ENCODE assay signal across 22 cellular contexts in genomic region chr1:243745361-243745760, GRCh38.
DNase-seq lines count a peak whose midpoint lies in the region; ATAC-seq, FAIRE-seq and TF ChIP-seq lines count a peak whose summit lies in the region.
"Had no signal": no experiment of that assay in that cellular context is flagged by ENCODE, and none has a peak within 500 bp of the region (broad histone marks: within the 10 kb centered on the region; RNA-seq: fewer than 3 reads in every experiment).

No MANE protein-coding gene starts in this region.

- H3K56ac ChIP-seq in H9 (ENCODE audit: insufficient read length, low read depth, low read length), result no peak overlapping the region

- intact Hi-C loops in PC-3 (cut with micrococcal nuclease) (loop anchor here (5.0 kb wide), 1 partner anchor 323 kb away; no protein-coding TSS in a partner anchor), endothelial cell of umbilical vein (cut with micrococcal nuclease) (loop anchor here (5.0 to 10.0 kb wide), 3 partner anchors 102 to 302 kb away; no protein-coding TSS in a partner anchor)

- H2BK120ac ChIP-seq in H9 (ENCODE audit: low read depth, low read length, poor library complexity, severe bottlenecking), result no peak overlapping the region

- H3K27me3 ChIP-seq in H9 (ENCODE audit: insufficient read depth, low read length), result no peaks in the 10 kb centered on the region
- no peaks in the 10 kb centered on the region for H3K27me3 ChIP-seq in PC-3 (ENCODE audit: low read length)
- H3K27me3 ChIP-seq in endothelial cell of umbilical vein (ENCODE audit: control insufficient read depth in 2 of 2, insufficient read depth in 2 of 2, low read length in 2 of 2), result no peaks in the 10 kb centered on the region
- H3K27me3 ChIP-seq: ascending aorta, ovary had no signal

- no peak overlapping the region for H2BK5ac ChIP-seq in H9 (ENCODE audit: insufficient read length, low read length)

- H3K4me1 Mint-ChIP-seq in H9, result peaks cover 40 to 57% of the 10 kb centered on the region in 2 experiments

- no peak for TF ChIP-seq POLR2A in endothelial cell of umbilical vein (IDR thresholded peaks at IDR 0.05; ENCODE audit: low read depth, low read length)

- H3K18ac ChIP-seq in H9 (ENCODE audit: insufficient read length, low read depth, low read length), result no peak overlapping the region

- no peaks in the 10 kb centered on the region for H3K79me2 ChIP-seq in H9 (ENCODE audit: insufficient read depth, low read length)
- H3K79me2 ChIP-seq in PC-3 (ENCODE audit: low read length), result no peaks in the 10 kb centered on the region
- H3K79me2 ChIP-seq in endothelial cell of umbilical vein (ENCODE audit: control insufficient read depth, insufficient read depth, low read length), result peaks cover 24% of the 10 kb centered on the region

- H2AK5ac ChIP-seq in H9 (ENCODE audit: insufficient read length, low read length), result no peak overlapping the region

- no peak overlapping the region for H3T11ph ChIP-seq in H9 (ENCODE audit: low read length)

- POLR2A ChIA-PET in PC-3 (lab: Charles Lee; ENCODE audit: unreplicated experiment) (no interaction called here), endothelial cell of umbilical vein (lab: Charles Lee) (no interaction called here)

- H2BK12ac ChIP-seq in H9 (ENCODE audit: insufficient read length, low read depth, low read length), result no peak overlapping the region

- H3K9me3 Mint-ChIP-seq in H9, result peaks cover 5 to 7% of the 10 kb centered on the region in 2 experiments
- H3K9me3 Mint-ChIP-seq: immature natural killer cell, naive B cell had no signal

- H3K4me3 ChIP-seq in PC-3 (ENCODE audit: low read length) (no peak overlapping the region), endothelial cell of umbilical vein (replicated peaks in 1 of 3; ENCODE audit: insufficient read depth in 1 of 3, low read depth in 1 of 3, low read length in 3 of 3) (no peak overlapping the region)
- H3K4me3 ChIP-seq: ascending aorta, lower lobe of right lung, ovary had no signal

- no peaks in the 10 kb centered on the region for H3K9me2 ChIP-seq in PC-3 (replicated peaks; ENCODE audit: low read length)

- DNase-seq in H9 (no peak), PC-3 (peak; percentile 33), endothelial cell of umbilical vein (ENCODE audit: low read depth, low spot score) (no peak), renal cortical epithelial cell (ENCODE audit: low read depth) (peak; percentile 25), superior temporal gyrus (ENCODE audit: extremely low spot score) (no peak), D341Med (ENCODE audit: low spot score) (no peak)
- DNase-seq: activated CD4-positive, alpha-beta T cell treated with anti-CD3 and anti-CD28 coated beads, Interleukin-2, amount 50 U/mL, for 48 hours; activated naive CD4-positive, alpha-beta T cell treated with Interleukin-2 at 50 U/mL for 16 hours; activated T-cell treated with anti-CD3 and anti-CD28 coated beads for 4 hours; glutamatergic neuron; immature natural killer cell; lower lobe of right lung; naive B cell; NCI-H1930; NCI-H446; NK-92 treated with Interleukin-12 subunit alpha and Interleukin-12 subunit beta, amount 100 ng/mL, for 24 hours; ovary; stimulated activated CD4-positive, alpha-beta T cell treated with anti-CD3 and anti-CD28 coated beads, Interleukin-4, amount 100 ng/mL, for 1 hour had no signal

- no peak overlapping the region for H4K91ac ChIP-seq in H9 (ENCODE audit: insufficient read length, low read depth, low read length)

- H3K9ac ChIP-seq in H9 (ENCODE audit: extremely low read depth, insufficient read length, low read length) (no peak overlapping the region), PC-3 (ENCODE audit: low read length) (no peak overlapping the region), endothelial cell of umbilical vein (replicated peaks; ENCODE audit: extremely low read depth, insufficient read depth, low read length) (no peak overlapping the region)

- H3K9me3 ChIP-seq in H9 (ENCODE audit: control insufficient read depth, low read depth, low read length), result no peaks in the 10 kb centered on the region
- no peaks in the 10 kb centered on the region for H3K9me3 ChIP-seq in PC-3 (ENCODE audit: low read length)
- no peaks in the 10 kb centered on the region for H3K9me3 ChIP-seq in endothelial cell of umbilical vein (replicated peaks; ENCODE audit: control insufficient read depth, insufficient read depth, low read length)
- H3K9me3 ChIP-seq: ascending aorta, lower lobe of right lung, ovary had no signal

- H3K27ac Mint-ChIP-seq in H9, result peak overlapping the region in 2 of 3 experiments; percentile 14 to 68; a peak in 3 of 7 replicates
- H3K27ac Mint-ChIP-seq: immature natural killer cell, naive B cell had no signal

- H2BK20ac ChIP-seq in H9 (ENCODE audit: low read depth, low read length, poor library complexity, severe bottlenecking), result no peak overlapping the region

- TF ChIP-seq CTCF in H9 (conservative IDR thresholded peaks at IDR 0.05) (no peak), PC-3 (conservative IDR thresholded peaks at IDR 0.05; ENCODE audit: low read depth, low read length) (no peak), endothelial cell of umbilical vein (IDR thresholded peaks at IDR 0.05; ENCODE audit: extremely low read depth in 1 of 2, insufficient read depth in 1 of 2, low read depth in 1 of 2, low read length in 2 of 2) (no peak)

- CTCF ChIA-PET in PC-3 (lab: Charles Lee), result no interaction called here
- CTCF ChIA-PET in endothelial cell of umbilical vein (lab: Charles Lee), result interaction anchor here (0.6 to 1.3 kb wide), 4 partner anchors 9 to 402 kb away, joined by 3 to 4 read pairs (median 4); no protein-coding TSS in a partner anchor

- no peak overlapping the region for H4K5ac ChIP-seq in H9 (ENCODE audit: insufficient read length, low read depth, low read length)

- no peaks in the 10 kb centered on the region for H3F3A ChIP-seq in PC-3 (ENCODE audit: low read length, unreplicated experiment)

- no peak for FAIRE-seq in endothelial cell of umbilical vein (lab: Jason Lieb, UNC)
- FAIRE-seq: colon had no signal

- peaks cover 7 to 20% (median 15%) of the 10 kb centered on the region in 3 experiments for H3K36me3 Mint-ChIP-seq in H9 (ENCODE audit: insufficient read depth in 1 of 3, low read depth in 3 of 3)

- H3K79me1 ChIP-seq in H9 (ENCODE audit: insufficient read depth, low read depth, low read length, poor library complexity, severe bottlenecking), result no peaks in the 10 kb centered on the region

- no peaks in the 10 kb centered on the region for H3K27me3 Mint-ChIP-seq in H9 (ENCODE audit: low read depth)
- H3K27me3 Mint-ChIP-seq: naive B cell had no signal

- H3K4me1 ChIP-seq in H9 (ENCODE audit: insufficient read depth, low read length), result peaks cover 2% of the 10 kb centered on the region; the same call in 1 of the 2 replicates
- H3K4me1 ChIP-seq in PC-3 (ENCODE audit: insufficient read depth, low read length), result peaks cover 5% of the 10 kb centered on the region
- peaks cover 7% of the 10 kb centered on the region for H3K4me1 ChIP-seq in endothelial cell of umbilical vein (ENCODE audit: control insufficient read depth, extremely low read depth, insufficient read depth, low read length)

- H2BK15ac ChIP-seq in H9 (ENCODE audit: low read depth, low read length), result no peak overlapping the region

- BruUV-seq in PC-3 (replicated peaks; lab: Mats Ljungman, UMichigan), result no TSS peak
- BruUV-seq in endothelial cell of umbilical vein (replicated peaks; lab: Mats Ljungman, UMichigan), result no TSS peak

- H3K14ac ChIP-seq in H9 (ENCODE audit: insufficient read depth, low read length), result no peak overlapping the region

- H4K8ac ChIP-seq in H9 (replicated peaks; ENCODE audit: insufficient read length, low read depth, low read length), result no peak overlapping the region

- H3K4ac ChIP-seq in H9 (ENCODE audit: low read depth, low read length), result no peak overlapping the region

- no peaks in the 10 kb centered on the region for H3K9me1 ChIP-seq in endothelial cell of umbilical vein (replicated peaks; ENCODE audit: control insufficient read depth, extremely low read depth, insufficient read depth, low read length)

- no CpG with 5 or more reads among the region's 4 CpGs for WGBS in H9 (ENCODE audit: extremely low coverage, insufficient read length, low lambda C conversion rate)

- H3K36me3 ChIP-seq in PC-3 (ENCODE audit: low read depth, low read length) (no peaks in the 10 kb centered on the region), endothelial cell of umbilical vein (ENCODE audit: control insufficient read depth in 2 of 2, extremely low read depth in 1 of 2, insufficient read depth in 2 of 2, low read length in 2 of 2) (no peaks in the 10 kb centered on the region)
- H3K36me3 ChIP-seq: ascending aorta, lower lobe of right lung, ovary had no signal

- ATAC-seq in PC-3 (no peak), GM18517 (IDR thresholded peaks at IDR 0.05; ENCODE audit: unreplicated experiment) (no peak)
- ATAC-seq: lower lobe of right lung had no signal

- H3K23me2 ChIP-seq in H9 (ENCODE audit: insufficient read length, low read depth, low read length, poor library complexity, severe bottlenecking), result no peaks in the 10 kb centered on the region

- H3K4me2 ChIP-seq in H9 (ENCODE audit: insufficient read depth, insufficient read length, low read length), result no peak overlapping the region
- H3K4me2 ChIP-seq in PC-3 (ENCODE audit: low read length), result no peak overlapping the region
- no peak overlapping the region for H3K4me2 ChIP-seq in endothelial cell of umbilical vein (ENCODE audit: insufficient read depth, low read length)

- H3K23ac ChIP-seq in H9 (ENCODE audit: insufficient read length, low read depth, low read length), result no peak overlapping the region

- H3K4me3 Mint-ChIP-seq in H9, result no peak overlapping the region
- H3K4me3 Mint-ChIP-seq: immature natural killer cell, naive B cell had no signal

- no peak overlapping the region for H3K27ac ChIP-seq in H9 (ENCODE audit: insufficient read length, low read depth, low read length)
- no peak overlapping the region for H3K27ac ChIP-seq in PC-3 (ENCODE audit: low read length)
- H3K27ac ChIP-seq in endothelial cell of umbilical vein (ENCODE audit: insufficient read depth, low read depth, low read length), result no peak overlapping the region
- H3K27ac ChIP-seq: ascending aorta, lower lobe of right lung, ovary, RWPE1 had no signal

- no peaks in the 10 kb centered on the region for H4K20me1 ChIP-seq in H9 (ENCODE audit: control insufficient read depth, insufficient read depth, insufficient read length)
- H4K20me1 ChIP-seq in PC-3 (ENCODE audit: low read length), result no peaks in the 10 kb centered on the region
- H4K20me1 ChIP-seq in endothelial cell of umbilical vein (replicated peaks; ENCODE audit: control insufficient read depth, extremely low read depth, insufficient read depth, low read length), result no peaks in the 10 kb centered on the region

- no peak overlapping the region for H2AFZ ChIP-seq in H9 (ENCODE audit: low read length)
- H2AFZ ChIP-seq in PC-3 (ENCODE audit: low read length), result no peak overlapping the region
- no peak overlapping the region for H2AFZ ChIP-seq in endothelial cell of umbilical vein (ENCODE audit: low read depth, low read length)

- dilution Hi-C loops in endothelial cell of umbilical vein (cut with MboI; ENCODE audit: extremely low pct_ligation_motif_present, low sequenced_read_pairs), result no loop called here

TF ChIP-seq in endothelial cell of umbilical vein, 7 proteins besides CTCF, POLR2A, EP300 and RAD21:
- no peak for TF ChIP-seq FOS (IDR thresholded peaks at IDR 0.05; ENCODE audit: borderline replicate concordance, insufficient read depth, low read length)
- TF ChIP-seq JUN (IDR thresholded peaks at IDR 0.05; ENCODE audit: borderline replicate concordance, insufficient read depth, insufficient read length, low read depth), result peak; percentile 3
TF ChIP-seq in endothelial cell of umbilical vein: peak in this region for 1.

Comparison
In these comparisons a context has a peak if more than half of its experiments do, and no peak if none do; other contexts are left out.
1. DNase-seq: peak in PC-3 (single experiment) and renal cortical epithelial cell (single experiment); none in H9 (single experiment), endothelial cell of umbilical vein (single experiment), superior temporal gyrus (single experiment) and D341Med (single experiment).